20 cellular contexts compared by ENCODE assay signal in the genomic region with DNA sequence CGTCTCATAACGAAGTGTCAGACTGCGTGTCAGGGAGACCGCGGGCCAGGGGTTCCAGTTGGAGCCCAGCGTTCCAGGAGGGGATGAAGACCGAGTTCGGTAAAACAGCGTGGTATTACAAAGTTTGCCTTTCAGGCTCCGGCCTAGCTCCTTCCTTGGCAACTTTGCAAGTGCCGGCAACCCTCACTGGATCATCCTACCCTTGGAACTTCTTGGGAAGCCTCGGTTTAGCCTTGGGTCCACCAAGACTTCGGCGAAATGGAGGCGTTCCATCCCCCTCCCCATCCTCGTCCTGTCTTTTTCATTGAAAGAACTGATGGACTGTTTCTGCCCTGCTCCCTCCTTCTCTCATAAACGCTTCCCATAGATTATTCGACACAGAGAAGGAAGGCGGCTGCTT. TPM values are rescaled to one million over a fixed set of nuclear protein-coding genes. Genes with fewer than 3 reads are reported as not detected.
A peak's percentile ranks its signal among the peaks of the same experiment; 100 is the strongest.
DNase-seq lines count a peak whose midpoint lies in the region; ATAC-seq and TF ChIP-seq lines count a peak whose summit lies in the region.
"Had no signal": no experiment of that assay in that cellular context is flagged by ENCODE, and none has a peak within 500 bp of the region (broad histone marks: within the 10 kb centered on the region; RNA-seq: fewer than 3 reads in every experiment).

No MANE protein-coding gene starts in this region.

- POLR2A ChIA-PET in activated naive CD8-positive, alpha-beta T cell treated with anti-CD3 and anti-CD28 coated beads, Interleukin-2, amount 10 ng/mL, durations not matched to agents 7 days and 5 days (lab: Charles Lee) = interaction anchor here (0.6 kb wide), 1 partner anchor 320 kb away, joined by 3 read pairs; no protein-coding TSS in a partner anchor
- POLR2A ChIA-PET in WTC11 (lab: Charles Lee) = interaction anchor here (0.6 to 1.3 kb wide), 3 partner anchors 11 to 100 kb away, joined by 3 to 4 read pairs (median 3); no protein-coding TSS in a partner anchor
- POLR2A ChIA-PET in activated CD8-positive, alpha-beta T cell treated with anti-CD3 and anti-CD28 coated beads, Interleukin-2, amount 10 ng/mL, durations not matched to agents 7 days and 5 days (lab: Charles Lee) = no interaction called here

- ATAC-seq in activated naive CD8-positive, alpha-beta T cell treated with anti-CD3 and anti-CD28 coated beads, Interleukin-2, amount 10 ng/mL, durations not matched to agents 7 days and 5 days (ENCODE audit: low read depth) = no peak
- no peak for ATAC-seq in WTC11
- no peak for ATAC-seq in activated CD8-positive, alpha-beta T cell treated with anti-CD3 and anti-CD28 coated beads, Interleukin-2, amount 10 ng/mL, durations not matched to agents 7 days and 5 days

- H3K9me3 Mint-ChIP-seq in activated naive CD8-positive, alpha-beta T cell treated with anti-CD3 and anti-CD28 coated beads, Interleukin-2, amount 10 ng/mL, durations not matched to agents 7 days and 5 days = no peaks in the 10 kb centered on the region
- no peaks in the 10 kb centered on the region for H3K9me3 Mint-ChIP-seq in activated naive CD8-positive, alpha-beta T cell treated with anti-CD3 and anti-CD28 coated beads for 36 hours
- H3K9me3 Mint-ChIP-seq in WTC11 (no peaks in the 10 kb centered on the region), type B pancreatic cell (no peaks in the 10 kb centered on the region)
- peaks cover 4% of the 10 kb centered on the region for H3K9me3 Mint-ChIP-seq in activated CD8-positive, alpha-beta T cell treated with anti-CD3 and anti-CD28 coated beads, Interleukin-2, amount 10 ng/mL, durations not matched to agents 7 days and 5 days (ENCODE audit: insufficient read depth)
- no peaks in the 10 kb centered on the region for H3K9me3 Mint-ChIP-seq in activated naive CD4-positive, alpha-beta T cell treated with anti-CD3 and anti-CD28 coated beads for 36 hours

- H3K4me3 Mint-ChIP-seq in activated naive CD8-positive, alpha-beta T cell treated with anti-CD3 and anti-CD28 coated beads, Interleukin-2, amount 10 ng/mL, durations not matched to agents 7 days and 5 days = no peak overlapping the region
- no peak overlapping the region for H3K4me3 Mint-ChIP-seq in activated naive CD8-positive, alpha-beta T cell treated with anti-CD3 and anti-CD28 coated beads for 36 hours
- H3K4me3 Mint-ChIP-seq in WTC11 = peak overlapping the region; percentile 89
- H3K4me3 Mint-ChIP-seq in type B pancreatic cell = peak overlapping the region; percentile 36
- H3K4me3 Mint-ChIP-seq in activated CD8-positive, alpha-beta T cell treated with anti-CD3 and anti-CD28 coated beads, Interleukin-2, amount 10 ng/mL, durations not matched to agents 7 days and 5 days = no peak overlapping the region
- no peak overlapping the region for H3K4me3 Mint-ChIP-seq in activated naive CD4-positive, alpha-beta T cell treated with anti-CD3 and anti-CD28 coated beads for 36 hours
- H3K4me3 Mint-ChIP-seq: B cell had no signal

- no peaks in the 10 kb centered on the region for H3K36me3 Mint-ChIP-seq in activated naive CD8-positive, alpha-beta T cell treated with anti-CD3 and anti-CD28 coated beads, Interleukin-2, amount 10 ng/mL, durations not matched to agents 7 days and 5 days
- peaks cover 2% of the 10 kb centered on the region for H3K36me3 Mint-ChIP-seq in activated naive CD8-positive, alpha-beta T cell treated with anti-CD3 and anti-CD28 coated beads for 36 hours
- H3K36me3 Mint-ChIP-seq in WTC11 = no peaks in the 10 kb centered on the region
- H3K36me3 Mint-ChIP-seq in type B pancreatic cell = no peaks in the 10 kb centered on the region
- H3K36me3 Mint-ChIP-seq in activated CD8-positive, alpha-beta T cell treated with anti-CD3 and anti-CD28 coated beads, Interleukin-2, amount 10 ng/mL, durations not matched to agents 7 days and 5 days (ENCODE audit: low read depth) = peaks cover 10% of the 10 kb centered on the region
- H3K36me3 Mint-ChIP-seq in activated naive CD4-positive, alpha-beta T cell treated with anti-CD3 and anti-CD28 coated beads for 36 hours (ENCODE audit: low read depth) = no peaks in the 10 kb centered on the region

- H3K27ac Mint-ChIP-seq in activated naive CD8-positive, alpha-beta T cell treated with anti-CD3 and anti-CD28 coated beads, Interleukin-2, amount 10 ng/mL, durations not matched to agents 7 days and 5 days = peak overlapping the region; percentile 28
- H3K27ac Mint-ChIP-seq in activated naive CD8-positive, alpha-beta T cell treated with anti-CD3 and anti-CD28 coated beads for 36 hours = no peak overlapping the region
- H3K27ac Mint-ChIP-seq in WTC11 = no peak overlapping the region
- no peak overlapping the region for H3K27ac Mint-ChIP-seq in type B pancreatic cell
- no peak overlapping the region for H3K27ac Mint-ChIP-seq in activated CD8-positive, alpha-beta T cell treated with anti-CD3 and anti-CD28 coated beads, Interleukin-2, amount 10 ng/mL, durations not matched to agents 7 days and 5 days
- H3K27ac Mint-ChIP-seq in activated naive CD4-positive, alpha-beta T cell treated with anti-CD3 and anti-CD28 coated beads for 36 hours = no peak overlapping the region
- H3K27ac Mint-ChIP-seq: B cell, CD14-positive monocyte had no signal

- no peak for TF ChIP-seq CTCF in WTC11 (IDR thresholded peaks at IDR 0.05)
- no peak for TF ChIP-seq CTCF in type B pancreatic cell (conservative IDR thresholded peaks at IDR 0.05)

- peaks cover 100% of the 10 kb centered on the region for H3K27me3 ChIP-seq in iPS-18a (ENCODE audit: control insufficient read depth, insufficient read depth, low read length)

- DNase-seq in activated naive CD8-positive, alpha-beta T cell treated with anti-CD3 and anti-CD28 coated beads, Interleukin-2, amount 10 ng/mL, durations not matched to agents 7 days and 5 days = no peak
- DNase-seq in activated naive CD8-positive, alpha-beta T cell treated with anti-CD3 and anti-CD28 coated beads for 36 hours = no peak
- DNase-seq in WTC11 (ENCODE audit: low spot score) (no peak), type B pancreatic cell (ENCODE audit: extremely low spot score, unreplicated experiment) (no peak), NCI-H1694 treated with DMSO at 0.1 percent for 48 hours (lab: John Stamatoyannopoulos, UW) (no peak)
- DNase-seq in activated CD8-positive, alpha-beta T cell treated with anti-CD3 and anti-CD28 coated beads, Interleukin-2, amount 10 ng/mL, durations not matched to agents 7 days and 5 days = no peak
- DNase-seq in activated naive CD4-positive, alpha-beta T cell treated with anti-CD3 and anti-CD28 coated beads for 36 hours = no peak
- DNase-seq: GM23248, Karpas-422, NCI-H1694, NCI-H2081 treated with DMSO at 0.1 percent for 48 hours, NCI-H2171 treated with DMSO at 0.1 percent for 48 hours, NCI-H524 treated with DMSO at 0.1 percent for 48 hours, Right ventricle myocardium superior had no signal

- CTCF ChIA-PET in WTC11 (lab: Charles Lee) = interaction anchor here (0.8 to 3.7 kb wide), 11 partner anchors 10 to 336 kb away, joined by 3 to 36 read pairs (median 4); partner anchors contain the start of genes HDHD2 and SKOR2
- CTCF ChIA-PET in activated CD8-positive, alpha-beta T cell treated with anti-CD3 and anti-CD28 coated beads, Interleukin-2, amount 10 ng/mL, durations not matched to agents 7 days and 5 days (lab: Charles Lee) = no interaction called here
- CTCF ChIA-PET in activated naive CD4-positive, alpha-beta T cell treated with anti-CD3 and anti-CD28 coated beads for 36 hours (lab: Charles Lee) = no interaction called here

- no peak overlapping the region for H3K27ac ChIP-seq in iPS-18a (ENCODE audit: low read length)
- H3K27ac ChIP-seq: GM23248 had no signal

- peaks cover 1% of the 10 kb centered on the region for H3K4me1 Mint-ChIP-seq in activated naive CD8-positive, alpha-beta T cell treated with anti-CD3 and anti-CD28 coated beads, Interleukin-2, amount 10 ng/mL, durations not matched to agents 7 days and 5 days
- peaks cover 9% of the 10 kb centered on the region for H3K4me1 Mint-ChIP-seq in activated naive CD8-positive, alpha-beta T cell treated with anti-CD3 and anti-CD28 coated beads for 36 hours
- H3K4me1 Mint-ChIP-seq in WTC11 = peaks cover 38% of the 10 kb centered on the region
- H3K4me1 Mint-ChIP-seq in type B pancreatic cell (ENCODE audit: unreplicated experiment) = no peaks in the 10 kb centered on the region
- no peaks in the 10 kb centered on the region for H3K4me1 Mint-ChIP-seq in activated CD8-positive, alpha-beta T cell treated with anti-CD3 and anti-CD28 coated beads, Interleukin-2, amount 10 ng/mL, durations not matched to agents 7 days and 5 days (ENCODE audit: low read depth)
- H3K4me1 Mint-ChIP-seq in activated naive CD4-positive, alpha-beta T cell treated with anti-CD3 and anti-CD28 coated beads for 36 hours (ENCODE audit: low read depth) = peaks cover 7% of the 10 kb centered on the region
- H3K4me1 Mint-ChIP-seq: B cell, CD14-positive monocyte had no signal

- H3K4me1 ChIP-seq in iPS-18a (ENCODE audit: control insufficient read depth, low read depth, low read length) = peaks cover 20% of the 10 kb centered on the region

- intact Hi-C loops in activated naive CD4-positive, alpha-beta T cell treated with anti-CD3 and anti-CD28 coated beads for 36 hours (cut with micrococcal nuclease) = loop anchor here (5.0 to 10.0 kb wide), 2 partner anchors 160 to 493 kb away; no protein-coding TSS in a partner anchor

- no peaks in the 10 kb centered on the region for H3K36me3 ChIP-seq in iPS-18a (ENCODE audit: control insufficient read depth, low read depth, low read length)

- no peaks in the 10 kb centered on the region for H3K9me3 ChIP-seq in iPS-18a (ENCODE audit: control insufficient read depth, low read depth, low read length)

- H3K27me3 Mint-ChIP-seq in activated naive CD8-positive, alpha-beta T cell treated with anti-CD3 and anti-CD28 coated beads, Interleukin-2, amount 10 ng/mL, durations not matched to agents 7 days and 5 days = peaks cover 67% of the 10 kb centered on the region
- H3K27me3 Mint-ChIP-seq in activated naive CD8-positive, alpha-beta T cell treated with anti-CD3 and anti-CD28 coated beads for 36 hours = peaks cover 90% of the 10 kb centered on the region
- H3K27me3 Mint-ChIP-seq in WTC11 (ENCODE audit: low read depth) (peaks cover 100% of the 10 kb centered on the region), type B pancreatic cell (peaks cover 99% of the 10 kb centered on the region)
- H3K27me3 Mint-ChIP-seq in activated CD8-positive, alpha-beta T cell treated with anti-CD3 and anti-CD28 coated beads, Interleukin-2, amount 10 ng/mL, durations not matched to agents 7 days and 5 days (ENCODE audit: low read depth) = peaks cover 64% of the 10 kb centered on the region
- peaks cover 72% of the 10 kb centered on the region for H3K27me3 Mint-ChIP-seq in activated naive CD4-positive, alpha-beta T cell treated with anti-CD3 and anti-CD28 coated beads for 36 hours (ENCODE audit: low read depth)

- no peak overlapping the region for H3K9ac ChIP-seq in iPS-18a (ENCODE audit: low read length)
- H3K9ac ChIP-seq: GM23248 had no signal

- H3K4me3 ChIP-seq in iPS-18a (ENCODE audit: low read length) = peak overlapping the region; percentile 74
- H3K4me3 ChIP-seq: GM23248 had no signal

RNA-seq across cellular contexts. Expression of gene SKOR2, which starts 10.4 kb away (rescaled TPM):
- total RNA-seq in activated naive CD8-positive, alpha-beta T cell treated with anti-CD3 and anti-CD28 coated beads, Interleukin-2, amount 10 ng/mL, durations not matched to agents 7 days and 5 days = not detected
- total RNA-seq in activated naive CD8-positive, alpha-beta T cell treated with anti-CD3 and anti-CD28 coated beads for 36 hours = not detected
- 0.34 to 1.3 TPM (median 0.37 TPM) in 3 replicates for total RNA-seq in WTC11 (2021)
- total RNA-seq in type B pancreatic cell (ENCODE audit: low replicate concordance) = 0.81 and 0.87 TPM in 2 replicates
- total RNA-seq in activated CD8-positive, alpha-beta T cell treated with anti-CD3 and anti-CD28 coated beads, Interleukin-2, amount 10 ng/mL, durations not matched to agents 7 days and 5 days = not detected
- total RNA-seq in activated naive CD4-positive, alpha-beta T cell treated with anti-CD3 and anti-CD28 coated beads for 36 hours = not detected
- total RNA-seq: B cell, GM23248, M059J, Right ventricle myocardium superior, RPMI7951, SK-MEL-5 had no signal

Comparison
In these comparisons a context has a peak if more than half of its experiments do, and no peak if none do; other contexts are left out.
1. H3K4me3 Mint-ChIP-seq: peak in WTC11 (single experiment) and type B pancreatic cell (single experiment); none in activated naive CD8-positive, alpha-beta T cell treated with anti-CD3 and anti-CD28 coated beads, Interleukin-2, amount 10 ng/mL, durations not matched to agents 7 days and 5 days (single experiment), activated naive CD8-positive, alpha-beta T cell treated with anti-CD3 and anti-CD28 coated beads for 36 hours (single experiment), activated CD8-positive, alpha-beta T cell treated with anti-CD3 and anti-CD28 coated beads, Interleukin-2, amount 10 ng/mL, durations not matched to agents 7 days and 5 days (single experiment) and activated naive CD4-positive, alpha-beta T cell treated with anti-CD3 and anti-CD28 coated beads for 36 hours (single experiment).